ENCODE assay signal across 1 cellular context in the genomic region with DNA sequence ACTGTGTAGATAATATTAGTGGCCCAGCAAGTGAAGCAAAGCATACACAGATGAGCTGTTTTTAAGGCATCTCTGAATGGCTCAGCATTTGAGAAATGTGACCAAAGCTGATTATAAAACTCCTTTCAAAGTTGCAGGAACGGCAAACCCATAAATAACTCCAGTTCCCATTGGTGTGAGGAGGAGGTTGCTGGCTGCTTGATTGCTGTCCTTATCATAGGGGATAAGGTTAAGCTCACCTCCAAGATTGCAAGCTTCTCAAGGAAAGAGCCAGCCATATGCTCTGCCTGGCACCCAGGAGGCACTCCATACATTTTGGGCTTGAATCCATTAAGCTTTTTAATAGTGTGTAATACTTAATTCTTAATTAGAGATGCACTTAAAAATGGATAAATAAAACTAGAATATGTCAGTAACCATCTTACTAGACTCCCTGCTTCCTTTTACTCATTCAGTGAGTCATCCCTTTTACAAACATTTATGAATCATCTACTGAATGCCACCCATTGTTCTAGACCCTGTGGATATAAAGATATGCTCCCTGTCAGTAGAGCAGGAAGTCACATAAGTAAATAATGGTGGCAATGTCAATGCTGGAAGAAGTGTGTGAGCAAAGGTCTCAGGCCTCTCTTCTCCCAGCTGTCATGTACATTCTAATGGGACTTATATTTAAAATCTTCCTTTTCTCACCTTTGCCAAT.
A peak's percentile ranks its signal among the peaks of the same experiment; 100 is the strongest.
TF ChIP-seq lines count a peak whose summit lies in the region.

No MANE protein-coding gene starts in this region.

TF ChIP-seq in HepG2, 621 proteins besides CTCF, POLR2A, EP300 and RAD21 (continued from another document and continues in another):
- TF ChIP-seq, protein P1, sequence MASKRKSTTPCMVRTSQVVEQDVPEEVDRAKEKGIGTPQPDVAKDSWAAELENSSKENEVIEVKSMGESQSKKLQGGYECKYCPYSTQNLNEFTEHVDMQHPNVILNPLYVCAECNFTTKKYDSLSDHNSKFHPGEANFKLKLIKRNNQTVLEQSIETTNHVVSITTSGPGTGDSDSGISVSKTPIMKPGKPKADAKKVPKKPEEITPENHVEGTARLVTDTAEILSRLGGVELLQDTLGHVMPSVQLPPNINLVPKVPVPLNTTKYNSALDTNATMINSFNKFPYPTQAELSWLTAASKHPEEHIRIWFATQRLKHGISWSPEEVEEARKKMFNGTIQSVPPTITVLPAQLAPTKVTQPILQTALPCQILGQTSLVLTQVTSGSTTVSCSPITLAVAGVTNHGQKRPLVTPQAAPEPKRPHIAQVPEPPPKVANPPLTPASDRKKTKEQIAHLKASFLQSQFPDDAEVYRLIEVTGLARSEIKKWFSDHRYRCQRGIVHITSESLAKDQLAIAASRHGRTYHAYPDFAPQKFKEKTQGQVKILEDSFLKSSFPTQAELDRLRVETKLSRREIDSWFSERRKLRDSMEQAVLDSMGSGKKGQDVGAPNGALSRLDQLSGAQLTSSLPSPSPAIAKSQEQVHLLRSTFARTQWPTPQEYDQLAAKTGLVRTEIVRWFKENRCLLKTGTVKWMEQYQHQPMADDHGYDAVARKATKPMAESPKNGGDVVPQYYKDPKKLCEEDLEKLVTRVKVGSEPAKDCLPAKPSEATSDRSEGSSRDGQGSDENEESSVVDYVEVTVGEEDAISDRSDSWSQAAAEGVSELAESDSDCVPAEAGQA (IDR thresholded peaks at IDR 0.05; ENCODE audit: low read depth) = 0 out of 2 replicates have a peak, but pooled peaks have one; percentile 42
- TF ChIP-seq, protein P1 (CRISPR knock-in tag; IDR thresholded peaks at IDR 0.05; ENCODE audit: borderline replicate concordance) = no peak
- peak; percentile 91 for TF ChIP-seq ASH2L (IDR thresholded peaks at IDR 0.05; ENCODE audit: insufficient read length, low read depth, low read length)
- peak; percentile 52; the same call in 1 of the 2 replicates for TF ChIP-seq TBX2 (CRISPR knock-in tag; IDR thresholded peaks at IDR 0.05; ENCODE audit: borderline replicate concordance)
- TF ChIP-seq IRF2 (CRISPR knock-in tag; IDR thresholded peaks at IDR 0.05) = peak; percentile 80
- peak; percentile 58; the same call in 1 of the 2 replicates for TF ChIP-seq ZSCAN30 (CRISPR knock-in tag; IDR thresholded peaks at IDR 0.05)
- 0 out of 2 replicates have a peak, but pooled peaks have one; percentile 74 for TF ChIP-seq ZNF317 (CRISPR knock-in tag; IDR thresholded peaks at IDR 0.05)
- peak; percentile 60; the same call in 1 of the 2 replicates for TF ChIP-seq RCOR2 (CRISPR knock-in tag; IDR thresholded peaks at IDR 0.05)
- 0 out of 2 replicates have a peak, but pooled peaks have one; percentile 12 for TF ChIP-seq ZNF609 (CRISPR knock-in tag; IDR thresholded peaks at IDR 0.05; ENCODE audit: borderline replicate concordance)
- TF ChIP-seq SIX4 (CRISPR knock-in tag; IDR thresholded peaks at IDR 0.05) = peak; percentile 45; the same call in 1 of the 2 replicates
- peak; percentile 76 for TF ChIP-seq PHF21A (CRISPR knock-in tag; IDR thresholded peaks at IDR 0.05)
- TF ChIP-seq SMARCE1 (IDR thresholded peaks at IDR 0.05; ENCODE audit: borderline replicate concordance) = peak; percentile 91
- TF ChIP-seq, protein P2, sequence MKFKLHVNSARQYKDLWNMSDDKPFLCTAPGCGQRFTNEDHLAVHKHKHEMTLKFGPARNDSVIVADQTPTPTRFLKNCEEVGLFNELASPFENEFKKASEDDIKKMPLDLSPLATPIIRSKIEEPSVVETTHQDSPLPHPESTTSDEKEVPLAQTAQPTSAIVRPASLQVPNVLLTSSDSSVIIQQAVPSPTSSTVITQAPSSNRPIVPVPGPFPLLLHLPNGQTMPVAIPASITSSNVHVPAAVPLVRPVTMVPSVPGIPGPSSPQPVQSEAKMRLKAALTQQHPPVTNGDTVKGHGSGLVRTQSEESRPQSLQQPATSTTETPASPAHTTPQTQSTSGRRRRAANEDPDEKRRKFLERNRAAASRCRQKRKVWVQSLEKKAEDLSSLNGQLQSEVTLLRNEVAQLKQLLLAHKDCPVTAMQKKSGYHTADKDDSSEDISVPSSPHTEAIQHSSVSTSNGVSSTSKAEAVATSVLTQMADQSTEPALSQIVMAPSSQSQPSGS (CRISPR knock-in tag; IDR thresholded peaks at IDR 0.05) = peak; percentile 91
- TF ChIP-seq, protein P3, sequence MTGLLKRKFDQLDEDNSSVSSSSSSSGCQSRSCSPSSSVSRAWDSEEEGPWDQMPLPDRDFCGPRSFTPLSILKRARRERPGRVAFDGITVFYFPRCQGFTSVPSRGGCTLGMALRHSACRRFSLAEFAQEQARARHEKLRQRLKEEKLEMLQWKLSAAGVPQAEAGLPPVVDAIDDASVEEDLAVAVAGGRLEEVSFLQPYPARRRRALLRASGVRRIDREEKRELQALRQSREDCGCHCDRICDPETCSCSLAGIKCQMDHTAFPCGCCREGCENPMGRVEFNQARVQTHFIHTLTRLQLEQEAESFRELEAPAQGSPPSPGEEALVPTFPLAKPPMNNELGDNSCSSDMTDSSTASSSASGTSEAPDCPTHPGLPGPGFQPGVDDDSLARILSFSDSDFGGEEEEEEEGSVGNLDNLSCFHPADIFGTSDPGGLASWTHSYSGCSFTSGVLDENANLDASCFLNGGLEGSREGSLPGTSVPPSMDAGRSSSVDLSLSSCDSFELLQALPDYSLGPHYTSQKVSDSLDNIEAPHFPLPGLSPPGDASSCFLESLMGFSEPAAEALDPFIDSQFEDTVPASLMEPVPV (CRISPR knock-in tag; IDR thresholded peaks at IDR 0.05) = no peak
- no peak for TF ChIP-seq ZNF776 (CRISPR knock-in tag; IDR thresholded peaks at IDR 0.05)
- TF ChIP-seq TEAD3 (CRISPR knock-in tag; optimal IDR thresholded peaks at IDR 0.05; ENCODE audit: borderline replicate concordance) = peak; percentile 92
- TF ChIP-seq TARDBP (CRISPR knock-in tag; IDR thresholded peaks at IDR 0.05) = peak; percentile 87; the same call in 1 of the 2 replicates
- TF ChIP-seq YY1 (IDR thresholded peaks at IDR 0.05; ENCODE audit: insufficient read depth, insufficient replicate concordance, low read depth, low read length) = peak; percentile 44
- TF ChIP-seq, protein P4, sequence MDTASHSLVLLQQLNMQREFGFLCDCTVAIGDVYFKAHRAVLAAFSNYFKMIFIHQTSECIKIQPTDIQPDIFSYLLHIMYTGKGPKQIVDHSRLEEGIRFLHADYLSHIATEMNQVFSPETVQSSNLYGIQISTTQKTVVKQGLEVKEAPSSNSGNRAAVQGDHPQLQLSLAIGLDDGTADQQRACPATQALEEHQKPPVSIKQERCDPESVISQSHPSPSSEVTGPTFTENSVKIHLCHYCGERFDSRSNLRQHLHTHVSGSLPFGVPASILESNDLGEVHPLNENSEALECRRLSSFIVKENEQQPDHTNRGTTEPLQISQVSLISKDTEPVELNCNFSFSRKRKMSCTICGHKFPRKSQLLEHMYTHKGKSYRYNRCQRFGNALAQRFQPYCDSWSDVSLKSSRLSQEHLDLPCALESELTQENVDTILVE (CRISPR knock-in tag; IDR thresholded peaks at IDR 0.05) = peak; percentile 73; the same call in 1 of the 2 replicates
- TF ChIP-seq ZNF121 (CRISPR knock-in tag; IDR thresholded peaks at IDR 0.05) = peak; percentile 49; the same call in 1 of the 2 replicates
- TF ChIP-seq TCF7 (IDR thresholded peaks at IDR 0.05; ENCODE audit: low read depth) = peak; percentile 58
- TF ChIP-seq, protein P5, sequence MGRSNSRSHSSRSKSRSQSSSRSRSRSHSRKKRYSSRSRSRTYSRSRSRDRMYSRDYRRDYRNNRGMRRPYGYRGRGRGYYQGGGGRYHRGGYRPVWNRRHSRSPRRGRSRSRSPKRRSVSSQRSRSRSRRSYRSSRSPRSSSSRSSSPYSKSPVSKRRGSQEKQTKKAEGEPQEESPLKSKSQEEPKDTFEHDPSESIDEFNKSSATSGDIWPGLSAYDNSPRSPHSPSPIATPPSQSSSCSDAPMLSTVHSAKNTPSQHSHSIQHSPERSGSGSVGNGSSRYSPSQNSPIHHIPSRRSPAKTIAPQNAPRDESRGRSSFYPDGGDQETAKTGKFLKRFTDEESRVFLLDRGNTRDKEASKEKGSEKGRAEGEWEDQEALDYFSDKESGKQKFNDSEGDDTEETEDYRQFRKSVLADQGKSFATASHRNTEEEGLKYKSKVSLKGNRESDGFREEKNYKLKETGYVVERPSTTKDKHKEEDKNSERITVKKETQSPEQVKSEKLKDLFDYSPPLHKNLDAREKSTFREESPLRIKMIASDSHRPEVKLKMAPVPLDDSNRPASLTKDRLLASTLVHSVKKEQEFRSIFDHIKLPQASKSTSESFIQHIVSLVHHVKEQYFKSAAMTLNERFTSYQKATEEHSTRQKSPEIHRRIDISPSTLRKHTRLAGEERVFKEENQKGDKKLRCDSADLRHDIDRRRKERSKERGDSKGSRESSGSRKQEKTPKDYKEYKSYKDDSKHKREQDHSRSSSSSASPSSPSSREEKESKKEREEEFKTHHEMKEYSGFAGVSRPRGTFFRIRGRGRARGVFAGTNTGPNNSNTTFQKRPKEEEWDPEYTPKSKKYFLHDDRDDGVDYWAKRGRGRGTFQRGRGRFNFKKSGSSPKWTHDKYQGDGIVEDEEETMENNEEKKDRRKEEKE (IDR thresholded peaks at IDR 0.05) = no peak
- TF ChIP-seq GLI4 (CRISPR knock-in tag; IDR thresholded peaks at IDR 0.05; ENCODE audit: borderline replicate concordance) = 0 out of 2 replicates have a peak, but pooled peaks have one; percentile 35
- TF ChIP-seq ZUFSP (CRISPR knock-in tag; IDR thresholded peaks at IDR 0.05; ENCODE audit: borderline replicate concordance) = no peak
- 0 out of 2 replicates have a peak, but pooled peaks have one; percentile 30 for TF ChIP-seq ZNF775 (CRISPR knock-in tag; IDR thresholded peaks at IDR 0.05; ENCODE audit: borderline replicate concordance)
- TF ChIP-seq GMEB1 (CRISPR knock-in tag; IDR thresholded peaks at IDR 0.05; ENCODE audit: borderline replicate concordance) = 0 out of 2 replicates have a peak, but pooled peaks have one; percentile 22
